In the genomic region with DNA sequence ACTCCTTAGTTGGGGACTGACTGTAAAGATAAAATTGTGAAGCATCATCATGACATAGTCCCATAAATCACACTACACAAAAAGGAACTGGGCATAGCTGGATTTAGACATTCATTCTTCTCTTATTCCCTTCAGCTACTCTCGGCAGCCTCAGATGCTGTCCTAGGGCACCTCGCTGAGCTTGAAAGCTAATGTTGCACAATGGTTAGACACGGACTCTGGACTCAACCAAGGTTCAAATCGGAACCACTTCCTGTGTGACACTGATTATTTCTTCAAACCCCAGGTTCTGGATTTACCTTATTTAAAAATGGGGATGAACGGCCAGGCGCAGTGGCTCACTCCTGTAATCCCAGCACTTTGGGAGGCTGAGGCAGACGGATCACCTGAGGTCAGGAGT, we compare ENCODE assay signal across 3 cellular contexts.
TF ChIP-seq lines count a peak whose summit lies in the region.

No MANE protein-coding gene starts in this region.

TF ChIP-seq in HEK293, 187 proteins besides CTCF, POLR2A, EP300 and RAD21:
- TF ChIP-seq ZNF423 (tag by site-specific recombination; IDR thresholded peaks at IDR 0.05): no peak
- TF ChIP-seq ZNF211 (tag by site-specific recombination; IDR thresholded peaks at IDR 0.05; ENCODE audit: low read depth): no peak
- TF ChIP-seq ZBTB7A (tag by site-specific recombination; IDR thresholded peaks at IDR 0.05; ENCODE audit: low read depth): no peak
- no peak for TF ChIP-seq MEIS1 (CRISPR knock-in tag; IDR thresholded peaks at IDR 0.05; ENCODE audit: borderline replicate concordance)
TF ChIP-seq in HEK293: peak in this region for 0.

TF ChIP-seq in IMR-90, 13 proteins besides CTCF, POLR2A, EP300 and RAD21 (continued from another document):
- TF ChIP-seq RFX5 (IDR thresholded peaks at IDR 0.05; ENCODE audit: low read depth, low read length): no peak
- no peak for TF ChIP-seq FOS (IDR thresholded peaks at IDR 0.05; ENCODE audit: low read depth, low read length)
TF ChIP-seq in IMR-90: peak in this region for 1.

TF ChIP-seq in liver, 16 proteins besides CTCF, POLR2A, EP300 and RAD21:
- TF ChIP-seq GABPA (IDR thresholded peaks at IDR 0.05 in 1 of 2, conservative IDR thresholded peaks at IDR 0.05 in 1 of 2): no peak
- TF ChIP-seq, protein P1, sequence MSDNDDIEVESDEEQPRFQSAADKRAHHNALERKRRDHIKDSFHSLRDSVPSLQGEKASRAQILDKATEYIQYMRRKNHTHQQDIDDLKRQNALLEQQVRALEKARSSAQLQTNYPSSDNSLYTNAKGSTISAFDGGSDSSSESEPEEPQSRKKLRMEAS (IDR thresholded peaks at IDR 0.05): no peak
- TF ChIP-seq HNF4A (conservative IDR thresholded peaks at IDR 0.05): peak; percentile 11 to 58
